In genomic region chr1:29236993-29237905, GRCh38 we compare ENCODE assay signal across 8 cellular contexts. TPM values are rescaled to one million over a fixed set of nuclear protein-coding genes. Genes with fewer than 3 reads are reported as not detected.
DNase-seq lines count a peak whose midpoint lies in the region; ATAC-seq and TF ChIP-seq lines count a peak whose summit lies in the region.

No MANE protein-coding gene starts in this region.

- peak overlapping the region; percentile 14 for H3K9ac ChIP-seq in H9 (ENCODE audit: extremely low read depth, insufficient read length, low read length)

- no peak overlapping the region for H2BK12ac ChIP-seq in H9 (ENCODE audit: insufficient read length, low read depth, low read length)

- H4K91ac ChIP-seq in H9 (ENCODE audit: insufficient read length, low read depth, low read length), result no peak overlapping the region

- H3K36me3 ChIP-seq in esophagus muscularis mucosa, result no peaks in the 10 kb centered on the region

- peak overlapping the region; percentile 78 to 90 for H3K4me3 Mint-ChIP-seq in H9

- H2BK20ac ChIP-seq in H9 (ENCODE audit: low read depth, low read length, poor library complexity, severe bottlenecking), result no peak overlapping the region

- no peak overlapping the region for H3K23ac ChIP-seq in H9 (ENCODE audit: insufficient read length, low read depth, low read length)

- H3K18ac ChIP-seq in H9 (ENCODE audit: insufficient read length, low read depth, low read length), result peak overlapping the region; percentile 21

- H3K9me3 Mint-ChIP-seq in H9, result peaks cover 3 to 6% of the 10 kb centered on the region in 2 experiments; a peak in 4 of 5 replicates

- no peak overlapping the region for H2AK5ac ChIP-seq in H9 (ENCODE audit: insufficient read length, low read length)

- H2BK5ac ChIP-seq in H9 (ENCODE audit: insufficient read length, low read length), result no peak overlapping the region

- no peak for TF ChIP-seq CTCF in AG04450 (IDR thresholded peaks at IDR 0.05; ENCODE audit: low read depth, low read length)
- TF ChIP-seq CTCF in H9 (conservative IDR thresholded peaks at IDR 0.05), result no peak
- TF ChIP-seq CTCF in WI38 (IDR thresholded peaks at IDR 0.05; ENCODE audit: low read depth, low read length), result no peak
- TF ChIP-seq CTCF in esophagus muscularis mucosa (IDR thresholded peaks at IDR 0.05), result no peak

- no peak overlapping the region for H4K8ac ChIP-seq in H9 (replicated peaks; ENCODE audit: insufficient read length, low read depth, low read length)

- no peak overlapping the region for H2AFZ ChIP-seq in H9 (ENCODE audit: low read length)

- H3K4me1 Mint-ChIP-seq in H9, result peaks cover 35 to 39% of the 10 kb centered on the region in 2 experiments

- TF ChIP-seq EP300 in esophagus muscularis mucosa (IDR thresholded peaks at IDR 0.05), result no peak

- intact Hi-C loops in esophagus muscularis mucosa (cut with DNase I), result loop anchor here (2.0 to 10.0 kb wide), 7 partner anchors 555 to 1548 kb away; no protein-coding TSS in a partner anchor

- H2BK15ac ChIP-seq in H9 (ENCODE audit: low read depth, low read length), result no peak overlapping the region

- WGBS in H9 (ENCODE audit: extremely low coverage, insufficient read length, low lambda C conversion rate), result no CpG with 5 or more reads among the region's 95 CpGs
- WGBS in esophagus muscularis mucosa, result 2% methylated on average over 29 of the region's 95 CpGs

- peaks cover 11% of the 10 kb centered on the region for H3K27me3 ChIP-seq in AG04450 (ENCODE audit: control insufficient read depth, insufficient read depth, low read length)
- H3K27me3 ChIP-seq in H9 (ENCODE audit: insufficient read depth, low read length), result peaks cover 15% of the 10 kb centered on the region; the same call in 1 of the 2 replicates
- H3K27me3 ChIP-seq in esophagus muscularis mucosa, result peaks cover 0 to 16% (median 0%) of the 10 kb centered on the region in 4 donors

- H4K20me1 ChIP-seq in H9 (ENCODE audit: control insufficient read depth, insufficient read depth, insufficient read length), result no peaks in the 10 kb centered on the region

- no peak overlapping the region for H3T11ph ChIP-seq in H9 (ENCODE audit: low read length)

- peaks cover 11% of the 10 kb centered on the region; the same call in 1 of the 2 replicates for H3K4me1 ChIP-seq in H9 (ENCODE audit: insufficient read depth, low read length)
- H3K4me1 ChIP-seq in esophagus muscularis mucosa, result peaks cover 6 to 27% (median 25%) of the 10 kb centered on the region in 4 donors

- no peak overlapping the region for H3K4ac ChIP-seq in H9 (ENCODE audit: low read depth, low read length)

- peak overlapping the region; percentile 91 for H3K4me2 ChIP-seq in H9 (ENCODE audit: insufficient read depth, insufficient read length, low read length)

- H3K14ac ChIP-seq in H9 (ENCODE audit: insufficient read depth, low read length), result peak overlapping the region; percentile 59; the same call in 1 of the 2 replicates

- H4K5ac ChIP-seq in H9 (ENCODE audit: insufficient read length, low read depth, low read length), result no peak overlapping the region

- no peak overlapping the region for H2BK120ac ChIP-seq in H9 (ENCODE audit: low read depth, low read length, poor library complexity, severe bottlenecking)

- H3K36me3 Mint-ChIP-seq in H9 (ENCODE audit: insufficient read depth in 1 of 3, low read depth in 3 of 3), result peaks cover 0 to 5% (median 0%) of the 10 kb centered on the region in 3 experiments; a peak in 2 of 7 replicates

- H3K27ac Mint-ChIP-seq in H9, result no peak overlapping the region; a peak in 1 of 7 replicates

- DNase-seq in AG04450 (ENCODE audit: low read depth, low spot score), result no peak
- no peak for DNase-seq in H9
- no peak for DNase-seq in esophagus muscularis mucosa (ENCODE audit: extremely low spot score)
- peak; percentile 60 for DNase-seq in myocyte (ENCODE audit: low read depth)

- peaks cover 52% of the 10 kb centered on the region for H3K27me3 Mint-ChIP-seq in H9 (ENCODE audit: low read depth)

- no peaks in the 10 kb centered on the region for H3K79me1 ChIP-seq in H9 (ENCODE audit: insufficient read depth, low read depth, low read length, poor library complexity, severe bottlenecking)

- H3K79me2 ChIP-seq in H9 (ENCODE audit: insufficient read depth, low read length), result no peaks in the 10 kb centered on the region

- POLR2A ChIA-PET in AG04450 (lab: Yijun Ruan, JAX), result no interaction called here

- H3K27ac ChIP-seq in AG04450 (ENCODE audit: low read depth, low read length), result no peak overlapping the region
- no peak overlapping the region for H3K27ac ChIP-seq in H9 (ENCODE audit: insufficient read length, low read depth, low read length)
- peak overlapping the region; percentile 64 to 80 (median 74) for H3K27ac ChIP-seq in esophagus muscularis mucosa (replicated peaks in 1 of 4)

- H3K56ac ChIP-seq in H9 (ENCODE audit: insufficient read length, low read depth, low read length), result no peak overlapping the region

- CTCF ChIA-PET in AG04450 (lab: Charles Lee), result interaction anchor here (0.6 to 1.5 kb wide), 4 partner anchors 10 to 1471 kb away, joined by 3 to 6 read pairs (median 4); no protein-coding TSS in a partner anchor

- H3K23me2 ChIP-seq in H9 (ENCODE audit: insufficient read length, low read depth, low read length, poor library complexity, severe bottlenecking), result peaks cover 14% of the 10 kb centered on the region

- peak overlapping the region; percentile 78 for H3K4me3 ChIP-seq in AG04450 (ENCODE audit: low read depth, low read length)
- peak overlapping the region; percentile 65 for H3K4me3 ChIP-seq in WI38 (ENCODE audit: low read depth, low read length)
- peak overlapping the region; percentile 54 to 92 (median 70) for H3K4me3 ChIP-seq in esophagus muscularis mucosa

- H3K9me3 ChIP-seq in AG04450 (ENCODE audit: control insufficient read depth, insufficient read depth, low read length), result no peaks in the 10 kb centered on the region
- no peaks in the 10 kb centered on the region for H3K9me3 ChIP-seq in H9 (ENCODE audit: control insufficient read depth, low read depth, low read length)
- H3K9me3 ChIP-seq in esophagus muscularis mucosa, result no peaks in the 10 kb centered on the region

- no peak for TF ChIP-seq POLR2A in esophagus muscularis mucosa (IDR thresholded peaks at IDR 0.05; ENCODE audit: low read depth)

- no peak for ATAC-seq in HG02852 (IDR thresholded peaks at IDR 0.05; ENCODE audit: unreplicated experiment)
- ATAC-seq in HG03175 (IDR thresholded peaks at IDR 0.05; ENCODE audit: unreplicated experiment), result no peak
- no peak for ATAC-seq in GM21381 (IDR thresholded peaks at IDR 0.05; ENCODE audit: unreplicated experiment)

RNA-seq across cellular contexts. Expression of gene PTPRU, which starts 0.9 kb away (rescaled TPM):
- polyA plus RNA-seq in AG04450 (2011; rRNA removed), result 7.8 and 9.7 TPM in 2 replicates
- polyA minus RNA-seq in AG04450 (2011; rRNA and poly(A)+ RNA removed), result 18.5 and 23.1 TPM in 2 replicates
- 45.0 and 45.5 TPM in 2 replicates for total RNA-seq in H9 (2021)
- total RNA-seq in esophagus muscularis mucosa, result 10 to 100 TPM; 19.5 to 32.7 (median 27.5) TPM
- 21.5 and 25.8 TPM in 2 replicates for total RNA-seq in myocyte
- 21.4 TPM for polyA plus RNA-seq in myocyte (2012)

RNA-seq across cellular contexts. Expression of gene MECR, which starts 6.5 kb away (rescaled TPM):
- polyA plus RNA-seq in AG04450 (2011; rRNA removed), result 18.2 and 23.4 TPM in 2 replicates
- polyA minus RNA-seq in AG04450 (2011; rRNA and poly(A)+ RNA removed), result 27.4 and 35.4 TPM in 2 replicates
- total RNA-seq in H9 (2021) (25.8 and 30.9 TPM in 2 replicates), esophagus muscularis mucosa (10 to 100 TPM; 15.4 to 20.2 (median 18.6) TPM), myocyte (26.8 and 29.7 TPM in 2 replicates)
- 43.0 TPM for polyA plus RNA-seq in myocyte (2012)

RNA-seq across cellular contexts. Expression of gene SRSF4, which starts 55.5 kb away (rescaled TPM):
- polyA plus RNA-seq in AG04450 (2011; rRNA removed), result 39.7 and 45.6 TPM in 2 replicates
- polyA minus RNA-seq in AG04450 (2011; rRNA and poly(A)+ RNA removed), result 31.5 and 36.5 TPM in 2 replicates
- total RNA-seq in H9 (2021) (89.8 and 90.6 TPM in 2 replicates), esophagus muscularis mucosa (100 to 1,000 TPM in 2 of 4 donors, 10 to 100 TPM in 2; 90.3 to 113 (median 98.3) TPM), myocyte (56.7 and 62.4 TPM in 2 replicates)
- 59.6 TPM for polyA plus RNA-seq in myocyte (2012)

Comparison
In these comparisons a context has a peak if more than half of its experiments do, and no peak if none do; other contexts are left out.
1. H3K27ac ChIP-seq: peak in esophagus muscularis mucosa (4 of 4); none in AG04450 (single experiment) and H9 (single experiment).
2. Peak in every context shown above with its lines, with median percentiles within 50 percentile points of each other: H3K4me3 ChIP-seq.